In genomic region chr11:111917788-111918187, GRCh38 we compare ENCODE assay signal across 13 cellular contexts. TPM values are rescaled to one million over a fixed set of nuclear protein-coding genes. Genes with fewer than 3 reads are reported as not detected.
DNase-seq lines count a peak whose midpoint lies in the region; ATAC-seq and TF ChIP-seq lines count a peak whose summit lies in the region.
"Had no signal": no experiment of that assay in that cellular context is flagged by ENCODE, and none has a peak within 500 bp of the region (broad histone marks: within the 10 kb centered on the region; RNA-seq: fewer than 3 reads in every experiment).

No MANE protein-coding gene starts in this region.

- no peak overlapping the region for H3K4me3 ChIP-seq in HCT116 (replicated peaks in 1 of 2; ENCODE audit: low read depth in 1 of 2, low read length in 2 of 2)
- peak overlapping the region; percentile 77 for H3K4me3 ChIP-seq in endocrine pancreas (ENCODE audit: control insufficient read depth, insufficient read depth, low read length)
- H3K4me3 ChIP-seq in prostate gland, result no peak overlapping the region
- H3K4me3 ChIP-seq in MG63, result no peak overlapping the region

- H3K9me3 ChIP-seq in HCT116 (ENCODE audit: control insufficient read depth in 1 of 2, insufficient read depth in 1 of 2, low read depth in 1 of 2, low read length in 2 of 2) (no peaks in the 10 kb centered on the region), endocrine pancreas (ENCODE audit: control insufficient read depth, low read length) (no peaks in the 10 kb centered on the region), prostate gland (no peaks in the 10 kb centered on the region), MG63 (no peaks in the 10 kb centered on the region)

- 92% methylated on average over 3 of the region's 3 CpGs for WGBS in prostate gland

- H4K20me1 ChIP-seq in HCT116 (ENCODE audit: insufficient read depth), result no peaks in the 10 kb centered on the region

- RAD21 ChIA-PET in HCT116 (lab: Charles Lee; ENCODE audit: low non-redundant PET in 1 of 2, low total read pairs in 2 of 2, uncharacterized antibody in 2 of 2, unreplicated experiment in 2 of 2), result no interaction called here

- no peak for TF ChIP-seq RAD21 in HCT116 (IDR thresholded peaks at IDR 0.05; ENCODE audit: low read depth)

- H3K27ac ChIP-seq in HCT116 (ENCODE audit: low read depth, low read length) (no peak overlapping the region), prostate gland (peak overlapping the region; percentile 91 to 93)

- H3K9me2 ChIP-seq in HCT116 (ENCODE audit: insufficient read depth), result no peaks in the 10 kb centered on the region

- no TSS peak for BruUV-seq in HCT116 (replicated peaks; lab: Mats Ljungman, UMichigan)

- no peak overlapping the region for H3K4me2 ChIP-seq in HCT116 (ENCODE audit: low read length)

- CTCF ChIA-PET in HCT116 (lab: Charles Lee), result interaction anchor here (2.3 kb wide), 1 partner anchor 14 kb away, joined by 14 read pairs; no protein-coding TSS in a partner anchor

- no peak for TF ChIP-seq POLR2A in HCT116 (IDR thresholded peaks at IDR 0.05; ENCODE audit: borderline replicate concordance, extremely low read depth, insufficient read depth, insufficient read length)
- no peak for TF ChIP-seq POLR2A in prostate gland (IDR thresholded peaks at IDR 0.05)

- H3K79me2 ChIP-seq in HCT116 (ENCODE audit: insufficient read depth, low read length), result no peaks in the 10 kb centered on the region

- H3K4me1 ChIP-seq in HCT116 (ENCODE audit: control insufficient read depth in 1 of 2, insufficient read depth in 2 of 2, low read length in 2 of 2) (peaks cover 8 to 17% of the 10 kb centered on the region in 2 experiments; a peak in 3 of 4 replicates), endocrine pancreas (ENCODE audit: control insufficient read depth, insufficient read depth, low read length) (no peaks in the 10 kb centered on the region), prostate gland (replicated peaks) (peaks cover 8% of the 10 kb centered on the region)

- peaks cover 8% of the 10 kb centered on the region; the same call in 1 of the 2 replicates for H3K27me3 ChIP-seq in HCT116 (ENCODE audit: insufficient read depth, low read length)
- H3K27me3 ChIP-seq in endocrine pancreas (ENCODE audit: control insufficient read depth, insufficient read depth, low read length), result no peaks in the 10 kb centered on the region
- no peaks in the 10 kb centered on the region for H3K27me3 ChIP-seq in prostate gland (replicated peaks; ENCODE audit: insufficient read depth)
- no peaks in the 10 kb centered on the region for H3K27me3 ChIP-seq in MG63

- intact Hi-C loops in HCT116 (cut with micrococcal nuclease), result no loop called here
- intact Hi-C loops in prostate gland (cut with DNase I), result no loop called here

- ATAC-seq in HCT116 (no peak), HG03045 (IDR thresholded peaks at IDR 0.05; ENCODE audit: unreplicated experiment) (no peak), HG03196 (IDR thresholded peaks at IDR 0.05; ENCODE audit: unreplicated experiment) (no peak)
- ATAC-seq: activated CD8-positive, alpha-beta memory T cell treated with anti-CD3 and anti-CD28 coated beads, Interleukin-2, amount 10 ng/mL, durations not matched to agents 7 days and 5 days; stimulated activated naive CD8-positive, alpha-beta T cell treated with anti-CD3 and anti-CD28 coated beads, Interleukin-15, Interleukin-2, amounts not matched to agents 100 U/mL and 50 U/mL, for 24 hours; T-cell had no signal

- H3K9ac ChIP-seq in HCT116 (ENCODE audit: low read length) (no peak overlapping the region), endocrine pancreas (ENCODE audit: control insufficient read depth, insufficient read depth, low read length) (no peak overlapping the region)

- TF ChIP-seq CTCF in HCT116 (IDR thresholded peaks at IDR 0.05 in 2 of 3, conservative IDR thresholded peaks at IDR 0.05 in 1 of 3; ENCODE audit: borderline replicate concordance in 1 of 3, insufficient read depth in 1 of 3, low read depth in 2 of 3, low read length in 2 of 3) (no peak), prostate gland (IDR thresholded peaks at IDR 0.05) (no peak)

- DNase-seq in HCT116 (ENCODE audit: low read depth, low spot score) (no peak), prostate gland (ENCODE audit: low spot score) (no peak), MG63 (no peak)
- DNase-seq: activated CD8-positive, alpha-beta memory T cell treated with anti-CD3 and anti-CD28 coated beads, Interleukin-2, amount 10 ng/mL, durations not matched to agents 7 days and 5 days; mammary epithelial cell; NCI-H1930; stimulated activated naive CD8-positive, alpha-beta T cell treated with anti-CD3 and anti-CD28 coated beads, Interleukin-15, Interleukin-2, amounts not matched to agents 100 U/mL and 50 U/mL, for 24 hours; T-cell had no signal

- peak overlapping the region; percentile 72 for H2AFZ ChIP-seq in HCT116 (ENCODE audit: low read depth, low read length, poor library complexity, severe bottlenecking)

- POLR2A ChIA-PET in HCT116 (lab: Charles Lee), result interaction anchor here (1.2 kb wide), 1 partner anchor 37 kb away, joined by 3 read pairs; no protein-coding TSS in a partner anchor

- no peaks in the 10 kb centered on the region for H3K36me3 ChIP-seq in HCT116 (ENCODE audit: control insufficient read depth in 1 of 2, insufficient read depth in 2 of 2, low read length in 2 of 2)
- H3K36me3 ChIP-seq in endocrine pancreas (ENCODE audit: control insufficient read depth, insufficient read depth, low read length), result no peaks in the 10 kb centered on the region
- H3K36me3 ChIP-seq in prostate gland, result no peaks in the 10 kb centered on the region
- no peaks in the 10 kb centered on the region for H3K36me3 ChIP-seq in MG63

TF ChIP-seq in HCT116, 20 proteins besides CTCF, POLR2A, EP300 and RAD21 (continues in another document):
- TF ChIP-seq, protein P1, sequence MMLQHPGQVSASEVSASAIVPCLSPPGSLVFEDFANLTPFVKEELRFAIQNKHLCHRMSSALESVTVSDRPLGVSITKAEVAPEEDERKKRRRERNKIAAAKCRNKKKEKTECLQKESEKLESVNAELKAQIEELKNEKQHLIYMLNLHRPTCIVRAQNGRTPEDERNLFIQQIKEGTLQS (IDR thresholded peaks at IDR 0.05), result no peak
- TF ChIP-seq, protein P2, sequence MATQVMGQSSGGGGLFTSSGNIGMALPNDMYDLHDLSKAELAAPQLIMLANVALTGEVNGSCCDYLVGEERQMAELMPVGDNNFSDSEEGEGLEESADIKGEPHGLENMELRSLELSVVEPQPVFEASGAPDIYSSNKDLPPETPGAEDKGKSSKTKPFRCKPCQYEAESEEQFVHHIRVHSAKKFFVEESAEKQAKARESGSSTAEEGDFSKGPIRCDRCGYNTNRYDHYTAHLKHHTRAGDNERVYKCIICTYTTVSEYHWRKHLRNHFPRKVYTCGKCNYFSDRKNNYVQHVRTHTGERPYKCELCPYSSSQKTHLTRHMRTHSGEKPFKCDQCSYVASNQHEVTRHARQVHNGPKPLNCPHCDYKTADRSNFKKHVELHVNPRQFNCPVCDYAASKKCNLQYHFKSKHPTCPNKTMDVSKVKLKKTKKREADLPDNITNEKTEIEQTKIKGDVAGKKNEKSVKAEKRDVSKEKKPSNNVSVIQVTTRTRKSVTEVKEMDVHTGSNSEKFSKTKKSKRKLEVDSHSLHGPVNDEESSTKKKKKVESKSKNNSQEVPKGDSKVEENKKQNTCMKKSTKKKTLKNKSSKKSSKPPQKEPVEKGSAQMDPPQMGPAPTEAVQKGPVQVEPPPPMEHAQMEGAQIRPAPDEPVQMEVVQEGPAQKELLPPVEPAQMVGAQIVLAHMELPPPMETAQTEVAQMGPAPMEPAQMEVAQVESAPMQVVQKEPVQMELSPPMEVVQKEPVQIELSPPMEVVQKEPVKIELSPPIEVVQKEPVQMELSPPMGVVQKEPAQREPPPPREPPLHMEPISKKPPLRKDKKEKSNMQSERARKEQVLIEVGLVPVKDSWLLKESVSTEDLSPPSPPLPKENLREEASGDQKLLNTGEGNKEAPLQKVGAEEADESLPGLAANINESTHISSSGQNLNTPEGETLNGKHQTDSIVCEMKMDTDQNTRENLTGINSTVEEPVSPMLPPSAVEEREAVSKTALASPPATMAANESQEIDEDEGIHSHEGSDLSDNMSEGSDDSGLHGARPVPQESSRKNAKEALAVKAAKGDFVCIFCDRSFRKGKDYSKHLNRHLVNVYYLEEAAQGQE (IDR thresholded peaks at IDR 0.05; ENCODE audit: low read depth), result no peak
- TF ChIP-seq, protein P3, sequence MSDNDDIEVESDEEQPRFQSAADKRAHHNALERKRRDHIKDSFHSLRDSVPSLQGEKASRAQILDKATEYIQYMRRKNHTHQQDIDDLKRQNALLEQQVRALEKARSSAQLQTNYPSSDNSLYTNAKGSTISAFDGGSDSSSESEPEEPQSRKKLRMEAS (IDR thresholded peaks at IDR 0.05), result no peak
- TF ChIP-seq JUND (IDR thresholded peaks at IDR 0.05) (no peak), CEBPB (IDR thresholded peaks at IDR 0.05; ENCODE audit: low read depth) (no peak), ELF1 (IDR thresholded peaks at IDR 0.05; ENCODE audit: borderline replicate concordance, low read depth) (no peak), TCF7L2 (IDR thresholded peaks at IDR 0.05; ENCODE audit: borderline replicate concordance, extremely low read depth, insufficient read depth, insufficient read length) (no peak), FOSL1 (IDR thresholded peaks at IDR 0.05; ENCODE audit: low read depth) (no peak), YY1 (IDR thresholded peaks at IDR 0.05; ENCODE audit: extremely low read depth, insufficient replicate concordance, low read depth, low read length) (no peak), POLR2AphosphoS5 (IDR thresholded peaks at IDR 0.05; ENCODE audit: low read depth, low read length) (no peak), ZNF274 (IDR thresholded peaks at IDR 0.05; ENCODE audit: low read depth, low read length) (no peak)

RNA-seq across cellular contexts. Expression of gene C11orf52, which starts 0.9 kb away (rescaled TPM):
- total RNA-seq in HCT116 (2021; ENCODE audit: unreplicated experiment) (4.6 TPM), prostate gland (10 to 100 TPM; 13.2 to 31.5 TPM)
- 5.9 and 6.3 TPM in 2 replicates for polyA plus RNA-seq in HCT116 (2012)
- total RNA-seq in MG63 (2014; rRNA removed; shearing (Covaris generic); ENCODE audit: low replicate concordance), result not detected in 2 replicates
- total RNA-seq: activated CD8-positive, alpha-beta memory T cell treated with anti-CD3 and anti-CD28 coated beads, Interleukin-2, amount 10 ng/mL, durations not matched to agents 7 days and 5 days; M059J; T-cell had no signal

RNA-seq across cellular contexts. Expression of gene HSPB2, which starts 5.3 kb away (rescaled TPM):
- total RNA-seq in HCT116 (2021; ENCODE audit: unreplicated experiment) (not detected), prostate gland (under 1 TPM in 1 of 2 donors, not detected in 1; 0.85 TPM)
- polyA plus RNA-seq in HCT116 (2012), result 0.09 and 0.11 TPM in 2 replicates
- total RNA-seq in MG63 (2014; rRNA removed; shearing (Covaris generic); ENCODE audit: low replicate concordance), result 3.8 TPM in 1 of 2 replicates, not detected in the other
- total RNA-seq: activated CD8-positive, alpha-beta memory T cell treated with anti-CD3 and anti-CD28 coated beads, Interleukin-2, amount 10 ng/mL, durations not matched to agents 7 days and 5 days; dermis microvascular lymphatic vessel endothelial cell; M059J; T-cell had no signal

RNA-seq across cellular contexts. Expression of gene CRYAB, which starts 6.2 kb away (rescaled TPM):
- not detected for total RNA-seq in HCT116 (2021; ENCODE audit: unreplicated experiment)
- not detected in 2 replicates for polyA plus RNA-seq in HCT116 (2012)
- 10 to 100 TPM; 59.0 to 80.1 TPM for total RNA-seq in prostate gland
- total RNA-seq in MG63 (2014; rRNA removed; shearing (Covaris generic); ENCODE audit: low replicate concordance), result 0.67 and 15.7 TPM in 2 replicates
- total RNA-seq: activated CD8-positive, alpha-beta memory T cell treated with anti-CD3 and anti-CD28 coated beads, Interleukin-2, amount 10 ng/mL, durations not matched to agents 7 days and 5 days had no signal

RNA-seq across cellular contexts. Expression of gene DIXDC1, which starts 19.4 kb away (rescaled TPM):
- total RNA-seq in HCT116 (2021; ENCODE audit: unreplicated experiment) (5.6 TPM), prostate gland (10 to 100 TPM; 32.9 to 35.2 TPM)
- polyA plus RNA-seq in HCT116 (2012), result 3.3 and 3.5 TPM in 2 replicates
- total RNA-seq in MG63 (2014; rRNA removed; shearing (Covaris generic); ENCODE audit: low replicate concordance), result 5.2 and 7.0 TPM in 2 replicates

RNA-seq across cellular contexts. Expression of gene CFAP68, which starts 38.4 kb away (rescaled TPM):
- total RNA-seq in HCT116 (2021; ENCODE audit: unreplicated experiment) (49.6 TPM), prostate gland (10 to 100 TPM; 42.2 to 46.2 TPM)
- 55.3 and 70.7 TPM in 2 replicates for polyA plus RNA-seq in HCT116 (2012)
- total RNA-seq in MG63 (2014; rRNA removed; shearing (Covaris generic); ENCODE audit: low replicate concordance), result 11.3 and 27.4 TPM in 2 replicates
